26 cellular contexts compared by ENCODE assay signal in genomic region chr1:16239972-16240491, GRCh38.
"Had no signal": no experiment of that assay in that cellular context is flagged by ENCODE, and none has a peak within 500 bp of the region (broad histone marks: within the 10 kb centered on the region; RNA-seq: fewer than 3 reads in every experiment).

No MANE protein-coding gene starts in this region.

- H3K4me2 ChIP-seq: hepatocyte had no signal

- H3K27me3 ChIP-seq: adrenal gland, cardiac muscle cell, dorsolateral prefrontal cortex, hepatocyte, pancreas, sigmoid colon, stomach, thyroid gland, upper lobe of right lung had no signal

- H3K36me3 Mint-ChIP-seq: activated naive CD8-positive, alpha-beta T cell treated with anti-CD3 and anti-CD28 coated beads for 36 hours; brain; natural killer cell treated with Interleukin-12 subunit alpha and Interleukin-12 subunit beta and Interleukin-15 and Interleukin-18, amount 100 ng/mL, for 72 hours had no signal

- H3K27ac Mint-ChIP-seq: activated CD8-positive, alpha-beta T cell treated with anti-CD3 and anti-CD28 coated beads for 36 hours; activated naive CD8-positive, alpha-beta T cell treated with anti-CD3 and anti-CD28 coated beads for 36 hours; natural killer cell treated with Interleukin-12 subunit alpha and Interleukin-12 subunit beta and Interleukin-15 and Interleukin-18, amount 100 ng/mL, for 72 hours; stimulated activated effector memory CD8-positive, alpha-beta T cell treated with anti-CD3 and anti-CD28 coated beads, Interleukin-12 subunit alpha, Interleukin-12 subunit beta, amount 100 ng/mL, for 72 hours had no signal

- H3K4me3 ChIP-seq: adrenal gland, cardiac muscle cell, coronary artery, dorsolateral prefrontal cortex, hepatocyte, mucosa of descending colon, pancreas, prostate gland, sigmoid colon, stomach, thyroid gland, upper lobe of right lung had no signal

- H3K36me3 ChIP-seq: adrenal gland, cardiac muscle cell, pancreas, prostate gland, sigmoid colon, stomach, thyroid gland, upper lobe of right lung had no signal

- FAIRE-seq: frontal cortex, keratinocyte, pancreas, small intestine had no signal

- DNase-seq: activated CD4-positive, alpha-beta T cell treated with anti-CD3 and anti-CD28 coated beads for 4 hours; activated CD8-positive, alpha-beta T cell treated with anti-CD3 and anti-CD28 coated beads for 36 hours; activated gamma-delta T cell treated with Interleukin-2 at 50 U/mL for 16 hours; activated naive CD8-positive, alpha-beta T cell treated with anti-CD3 and anti-CD28 coated beads for 36 hours; dorsolateral prefrontal cortex; effector memory CD4-positive, alpha-beta T cell; left cardiac atrium; mucosa of descending colon; pancreas; retina; small intestine; stimulated activated CD4-positive, alpha-beta T cell treated with anti-CD3 and anti-CD28 coated beads, Interleukin-4, amount 100 ng/mL, for 24 hours; stomach; thyroid gland; upper lobe of right lung had no signal

- H3K4me3 Mint-ChIP-seq: activated CD8-positive, alpha-beta T cell treated with anti-CD3 and anti-CD28 coated beads for 36 hours; activated naive CD8-positive, alpha-beta T cell treated with anti-CD3 and anti-CD28 coated beads for 36 hours; brain; natural killer cell treated with Interleukin-12 subunit alpha and Interleukin-12 subunit beta and Interleukin-15 and Interleukin-18, amount 100 ng/mL, for 72 hours; stimulated activated effector memory CD8-positive, alpha-beta T cell treated with anti-CD3 and anti-CD28 coated beads, Interleukin-12 subunit alpha, Interleukin-12 subunit beta, amount 100 ng/mL, for 72 hours had no signal

- H3K9me3 Mint-ChIP-seq: activated CD8-positive, alpha-beta T cell treated with anti-CD3 and anti-CD28 coated beads for 36 hours; activated naive CD8-positive, alpha-beta T cell treated with anti-CD3 and anti-CD28 coated beads for 36 hours; natural killer cell treated with Interleukin-12 subunit alpha and Interleukin-12 subunit beta and Interleukin-15 and Interleukin-18, amount 100 ng/mL, for 72 hours; stimulated activated effector memory CD8-positive, alpha-beta T cell treated with anti-CD3 and anti-CD28 coated beads, Interleukin-12 subunit alpha, Interleukin-12 subunit beta, amount 100 ng/mL, for 72 hours had no signal

- H3K79me2 ChIP-seq: hepatocyte had no signal

- H2AFZ ChIP-seq: hepatocyte had no signal

- H3K27me3 Mint-ChIP-seq: activated CD8-positive, alpha-beta T cell treated with anti-CD3 and anti-CD28 coated beads for 36 hours; activated naive CD8-positive, alpha-beta T cell treated with anti-CD3 and anti-CD28 coated beads for 36 hours; natural killer cell treated with Interleukin-12 subunit alpha and Interleukin-12 subunit beta and Interleukin-15 and Interleukin-18, amount 100 ng/mL, for 72 hours had no signal

- H3K27ac ChIP-seq: adrenal gland, cardiac muscle cell, coronary artery, dorsolateral prefrontal cortex, hepatocyte, pancreas, prostate gland, sigmoid colon, stomach, thyroid gland, upper lobe of right lung had no signal

- H3K9me3 ChIP-seq: adrenal gland, mucosa of descending colon, pancreas, prostate gland, sigmoid colon, stomach, thyroid gland, upper lobe of right lung had no signal
